In the genomic region with DNA sequence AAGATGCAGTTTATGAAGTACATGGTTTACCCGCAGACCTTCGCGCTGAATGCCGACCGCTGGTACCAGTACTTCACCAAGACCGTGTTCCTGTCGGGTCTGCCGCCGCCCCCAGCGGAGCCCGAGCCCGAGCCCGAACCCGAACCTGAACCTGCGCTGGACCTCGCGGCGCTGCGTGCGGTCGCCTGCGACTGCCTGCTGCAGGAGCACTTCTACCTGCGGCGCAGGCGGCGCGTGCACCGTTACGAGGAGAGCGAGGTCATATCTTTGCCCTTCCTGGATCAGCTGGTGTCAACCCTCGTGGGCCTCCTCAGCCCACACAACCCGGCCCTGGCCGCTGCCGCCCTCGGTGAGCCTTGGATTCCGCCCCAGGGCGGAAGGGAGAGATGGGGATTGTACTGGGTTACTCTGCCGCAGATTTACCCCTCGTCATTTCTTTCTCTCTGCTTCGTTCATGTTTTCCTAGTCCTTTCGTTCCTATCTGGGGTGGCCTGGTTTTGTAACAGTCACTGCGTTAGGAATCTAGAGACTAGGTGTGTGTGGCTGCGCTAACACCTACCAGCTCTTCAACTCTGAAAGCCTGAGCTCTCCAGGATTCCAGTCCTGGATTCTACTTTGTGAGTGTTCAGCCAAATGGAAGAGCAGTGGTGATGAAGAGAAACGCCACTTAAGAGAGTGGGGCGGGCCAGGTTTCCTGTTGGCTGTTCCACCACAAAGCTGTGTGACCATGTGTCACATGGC, we compare ENCODE assay signal across 8 cellular contexts. TPM values are rescaled to one million over a fixed set of nuclear protein-coding genes. Genes with fewer than 3 reads are reported as not detected.
A peak's percentile ranks its signal among the peaks of the same experiment; 100 is the strongest.
DNase-seq lines count a peak whose midpoint lies in the region; ATAC-seq and TF ChIP-seq lines count a peak whose summit lies in the region.

No MANE protein-coding gene starts in this region.

- no peaks in the 10 kb centered on the region for H3K9me3 ChIP-seq in BLaER1
- H3K9me3 ChIP-seq in muscle layer of colon (ENCODE audit: low read length), result no peaks in the 10 kb centered on the region

- ATAC-seq in HG03378 (IDR thresholded peaks at IDR 0.05; ENCODE audit: unreplicated experiment), result peak; percentile 28

- H3K4me3 ChIP-seq in BLaER1 (peak overlapping the region; percentile 94), epithelial cell of proximal tubule (ENCODE audit: low read depth, low read length) (peak overlapping the region; percentile 92), muscle layer of colon (ENCODE audit: low read depth in 1 of 2, low read length in 2 of 2) (peak overlapping the region; percentile 87 to 91)

- TF ChIP-seq CTCF in epithelial cell of proximal tubule (conservative IDR thresholded peaks at IDR 0.05; ENCODE audit: low read depth, low read length), result no peak

- H3K27ac ChIP-seq in BLaER1, result peak overlapping the region; percentile 87
- H3K27ac ChIP-seq in muscle layer of colon (ENCODE audit: low read depth, low read length), result peak overlapping the region; percentile 62

- DNase-seq in GM19238 (ENCODE audit: insufficient read length, low spot score), result peak; percentile 9
- peak; percentile 81 to 82 for DNase-seq in NCI-H526 (lab: John Stamatoyannopoulos, UW)
- DNase-seq in activated CD8-positive, alpha-beta memory T cell treated with anti-CD3 and anti-CD28 coated beads, Interleukin-2, amount 50 U/mL, for 4 hours, result peak; percentile 42
- peak; percentile 46 for DNase-seq in epithelial cell of proximal tubule (ENCODE audit: low read depth)
- DNase-seq in stimulated activated CD8-positive, alpha-beta memory T cell treated with anti-CD3 and anti-CD28 coated beads, Interleukin-7, amount 100 ng/mL, for 48 hours (ENCODE audit: extremely low read depth in 1 of 2, low read depth in 1 of 2), result peak; percentile 21 to 24

- H3K27me3 ChIP-seq in BLaER1 (no peaks in the 10 kb centered on the region), muscle layer of colon (ENCODE audit: control insufficient read depth in 1 of 2, insufficient read depth in 2 of 2, low read length in 2 of 2) (no peaks in the 10 kb centered on the region)

- H4K20me1 ChIP-seq in BLaER1, result peaks cover 43% of the 10 kb centered on the region

- H3K4me2 ChIP-seq in BLaER1, result peak overlapping the region; percentile 73

- H3K9ac ChIP-seq in BLaER1, result peak overlapping the region; percentile 89
- peak overlapping the region; percentile 56 for H3K9ac ChIP-seq in muscle layer of colon (ENCODE audit: low read length)

- H3K36me3 ChIP-seq in BLaER1, result peaks cover 35% of the 10 kb centered on the region
- H3K36me3 ChIP-seq in muscle layer of colon (ENCODE audit: insufficient read depth, low read length), result peaks cover 9% of the 10 kb centered on the region

- H3K4me1 ChIP-seq in BLaER1, result peaks cover 22% of the 10 kb centered on the region
- H3K4me1 ChIP-seq in muscle layer of colon (ENCODE audit: insufficient read depth, low read length), result peaks cover 19% of the 10 kb centered on the region

RNA-seq across cellular contexts. Expression of gene MRPS30, which starts 0.6 kb away (rescaled TPM):
- 70.3 and 77.0 TPM in 2 replicates for total RNA-seq in epithelial cell of proximal tubule

Comparison
In these comparisons a context has a peak if more than half of its experiments do, and no peak if none do; other contexts are left out.
1. Peak in every context shown above with its lines: DNase-seq, ATAC-seq, H3K4me3 ChIP-seq and H3K27ac ChIP-seq.
2. DNase-seq: peak in every context shown above with its lines; median percentile 82 in NCI-H526; 46 in epithelial cell of proximal tubule; 42 in activated CD8-positive, alpha-beta memory T cell treated with anti-CD3 and anti-CD28 coated beads, Interleukin-2, amount 50 U/mL, for 4 hours; 22 in stimulated activated CD8-positive, alpha-beta memory T cell treated with anti-CD3 and anti-CD28 coated beads, Interleukin-7, amount 100 ng/mL, for 48 hours; 9 in GM19238.